In genomic region chr7:5681423-5681822, GRCh38 we compare ENCODE assay signal across 12 cellular contexts.
DNase-seq lines count a peak whose midpoint lies in the region; ATAC-seq and TF ChIP-seq lines count a peak whose summit lies in the region.
"Had no signal": no experiment of that assay in that cellular context is flagged by ENCODE, and none has a peak within 500 bp of the region (broad histone marks: within the 10 kb centered on the region; RNA-seq: fewer than 3 reads in every experiment).

No MANE protein-coding gene starts in this region.

- DNase-seq in activated CD4-positive, alpha-beta T cell treated with anti-CD3 and anti-CD28 coated beads, Interleukin-2, amount 10 ng/mL, durations not matched to agents 24 days and 14 days = no peak
- DNase-seq in activated CD4-positive, alpha-beta T cell treated with anti-CD3 and anti-CD28 coated beads, Interleukin-2, amount 50 U/mL, for 1 hour = no peak
- DNase-seq in activated CD8-positive, alpha-beta T cell treated with anti-CD3 and anti-CD28 coated beads, Interleukin-2, amount 10 ng/mL, durations not matched to agents 7 days and 5 days = no peak
- DNase-seq in fibroblast of lung (ENCODE audit: low read depth in 2 of 2) (peak; percentile 19 to 51), thoracic aorta (ENCODE audit: low spot score) (no peak), GM10266 (ENCODE audit: extremely low spot score) (no peak)
- DNase-seq in CD8-positive, alpha-beta memory T cell = no peak

- H3K4me1 Mint-ChIP-seq in activated CD4-positive, alpha-beta T cell treated with anti-CD3 and anti-CD28 coated beads, Interleukin-2, amount 10 ng/mL, durations not matched to agents 24 days and 14 days = peaks cover 45% of the 10 kb centered on the region
- H3K4me1 Mint-ChIP-seq in activated CD8-positive, alpha-beta T cell treated with anti-CD3 and anti-CD28 coated beads, Interleukin-2, amount 10 ng/mL, durations not matched to agents 7 days and 5 days (ENCODE audit: low read depth) = peaks cover 85% of the 10 kb centered on the region
- H3K4me1 Mint-ChIP-seq in CD8-positive, alpha-beta memory T cell = peaks cover 30 to 77% (median 44%) of the 10 kb centered on the region in 3 donors

- H3K27ac ChIP-seq in fibroblast of lung (ENCODE audit: insufficient read depth, low read length) = no peak overlapping the region
- peak overlapping the region; percentile 25 to 31 for H3K27ac ChIP-seq in thoracic aorta
- no peak overlapping the region for H3K27ac ChIP-seq in CD8-positive, alpha-beta memory T cell (ENCODE audit: low read depth, low read length)
- H3K27ac ChIP-seq: cardiac muscle cell, right atrium auricular region, SK-N-MC had no signal

- H4K20me1 ChIP-seq in fibroblast of lung (ENCODE audit: control insufficient read depth, extremely low read depth, insufficient read depth, low read length) = no peaks in the 10 kb centered on the region

- intact Hi-C loops in activated CD4-positive, alpha-beta T cell treated with anti-CD3 and anti-CD28 coated beads, Interleukin-2, amount 10 ng/mL, durations not matched to agents 24 days and 14 days (cut with micrococcal nuclease) = no loop called here

- H3K4me2 ChIP-seq in fibroblast of lung (ENCODE audit: extremely low read depth, insufficient read depth, low read length) = no peak overlapping the region

- no peak overlapping the region for H3K9ac ChIP-seq in fibroblast of lung (ENCODE audit: insufficient read depth, low read length)

- H3K9me3 Mint-ChIP-seq in activated CD4-positive, alpha-beta T cell treated with anti-CD3 and anti-CD28 coated beads, Interleukin-2, amount 10 ng/mL, durations not matched to agents 24 days and 14 days = no peaks in the 10 kb centered on the region
- H3K9me3 Mint-ChIP-seq in activated CD8-positive, alpha-beta T cell treated with anti-CD3 and anti-CD28 coated beads, Interleukin-2, amount 10 ng/mL, durations not matched to agents 7 days and 5 days (ENCODE audit: insufficient read depth) = no peaks in the 10 kb centered on the region
- H3K9me3 Mint-ChIP-seq in CD8-positive, alpha-beta memory T cell = no peaks in the 10 kb centered on the region
- H3K9me3 Mint-ChIP-seq: activated T-helper 1 cell treated with anti-CD3 and anti-CD28 coated beads, Interleukin-12 subunit alpha, Interleukin-12 subunit beta, Interleukin-2, Interleukin-4 antibody, amounts not matched to agents 30 ng/mL and 10 ng/mL and 1 ng/mL, durations not matched to agents 14 hours and 24 hours and 36 hours had no signal

- no peak overlapping the region for H2AFZ ChIP-seq in fibroblast of lung (ENCODE audit: low read length)

- H3K4me1 ChIP-seq in fibroblast of lung (ENCODE audit: control insufficient read depth, extremely low read depth, insufficient read depth, low read length) (peaks cover 6% of the 10 kb centered on the region), thoracic aorta (ENCODE audit: control insufficient read depth in 1 of 2, low read depth in 2 of 2) (peaks cover 21 to 84% of the 10 kb centered on the region in 2 donors)
- peaks cover 36% of the 10 kb centered on the region for H3K4me1 ChIP-seq in CD8-positive, alpha-beta memory T cell (ENCODE audit: insufficient read depth, low read length)

- CTCF ChIA-PET in activated CD8-positive, alpha-beta T cell treated with anti-CD3 and anti-CD28 coated beads, Interleukin-2, amount 10 ng/mL, durations not matched to agents 7 days and 5 days (lab: Charles Lee) = interaction anchor here (1.2 to 2.5 kb wide), 3 partner anchors 9 to 22 kb away, joined by 3 to 12 read pairs (median 10); no protein-coding TSS in a partner anchor
- CTCF ChIA-PET in CD8-positive, alpha-beta memory T cell (lab: Charles Lee) = interaction anchor here (1.9 kb wide), 1 partner anchor 16 kb away, joined by 9 read pairs; no protein-coding TSS in a partner anchor

- H3K36me3 ChIP-seq in fibroblast of lung (ENCODE audit: control insufficient read depth, insufficient read depth, low read length) (peaks cover 5% of the 10 kb centered on the region), thoracic aorta (peaks cover 3% of the 10 kb centered on the region)
- H3K36me3 ChIP-seq in CD8-positive, alpha-beta memory T cell (ENCODE audit: insufficient read depth, low read length) = no peaks in the 10 kb centered on the region

- H3K4me3 ChIP-seq in fibroblast of lung (replicated peaks in 1 of 4; ENCODE audit: control extremely low read depth in 1 of 4, insufficient read depth in 1 of 4, low read depth in 3 of 4, low read length in 4 of 4) = no peak overlapping the region
- H3K4me3 ChIP-seq in thoracic aorta = no peak overlapping the region
- H3K4me3 ChIP-seq in CD8-positive, alpha-beta memory T cell (ENCODE audit: low read length) = no peak overlapping the region
- H3K4me3 ChIP-seq: cardiac muscle cell, right atrium auricular region, SK-N-MC had no signal

- H3K4me3 Mint-ChIP-seq in activated CD4-positive, alpha-beta T cell treated with anti-CD3 and anti-CD28 coated beads, Interleukin-2, amount 10 ng/mL, durations not matched to agents 24 days and 14 days = no peak overlapping the region
- no peak overlapping the region for H3K4me3 Mint-ChIP-seq in activated CD8-positive, alpha-beta T cell treated with anti-CD3 and anti-CD28 coated beads, Interleukin-2, amount 10 ng/mL, durations not matched to agents 7 days and 5 days
- H3K4me3 Mint-ChIP-seq in CD8-positive, alpha-beta memory T cell = no peak overlapping the region
- H3K4me3 Mint-ChIP-seq: activated T-helper 1 cell treated with anti-CD3 and anti-CD28 coated beads, Interleukin-12 subunit alpha, Interleukin-12 subunit beta, Interleukin-2, Interleukin-4 antibody, amounts not matched to agents 30 ng/mL and 10 ng/mL and 1 ng/mL, durations not matched to agents 14 hours and 24 hours and 36 hours had no signal

- H3K27ac Mint-ChIP-seq in activated CD4-positive, alpha-beta T cell treated with anti-CD3 and anti-CD28 coated beads, Interleukin-2, amount 10 ng/mL, durations not matched to agents 24 days and 14 days = peak overlapping the region; percentile 5
- peak overlapping the region; percentile 87 for H3K27ac Mint-ChIP-seq in activated CD8-positive, alpha-beta T cell treated with anti-CD3 and anti-CD28 coated beads, Interleukin-2, amount 10 ng/mL, durations not matched to agents 7 days and 5 days
- H3K27ac Mint-ChIP-seq in CD8-positive, alpha-beta memory T cell = peak overlapping the region in 4 of 8 donors; percentile 39 to 87 (median 46)
- H3K27ac Mint-ChIP-seq: activated T-helper 1 cell treated with anti-CD3 and anti-CD28 coated beads, Interleukin-12 subunit alpha, Interleukin-12 subunit beta, Interleukin-2, Interleukin-4 antibody, amounts not matched to agents 30 ng/mL and 10 ng/mL and 1 ng/mL, durations not matched to agents 14 hours and 24 hours and 36 hours had no signal

- H3K27me3 ChIP-seq in fibroblast of lung (ENCODE audit: control insufficient read depth, insufficient read depth, low read length) (no peaks in the 10 kb centered on the region), thoracic aorta (replicated peaks; ENCODE audit: insufficient read depth) (no peaks in the 10 kb centered on the region)
- no peaks in the 10 kb centered on the region for H3K27me3 ChIP-seq in CD8-positive, alpha-beta memory T cell (ENCODE audit: insufficient read depth, low read length, poor library complexity, severe bottlenecking)
- H3K27me3 ChIP-seq: cardiac muscle cell, right atrium auricular region had no signal

- TF ChIP-seq CTCF in fibroblast of lung (conservative IDR thresholded peaks at IDR 0.05 in 1 of 2, IDR thresholded peaks at IDR 0.05 in 1 of 2; ENCODE audit: low read depth in 1 of 2, low read length in 2 of 2) = no peak
- no peak for TF ChIP-seq CTCF in thoracic aorta (IDR thresholded peaks at IDR 0.05)
- no peak for TF ChIP-seq CTCF in GM10266 (IDR thresholded peaks at IDR 0.05; ENCODE audit: control insufficient read depth, insufficient read depth, low read depth, missing control alignments)

- H3K9me3 ChIP-seq in fibroblast of lung (ENCODE audit: control insufficient read depth, insufficient read depth, low read depth, low read length) = no peaks in the 10 kb centered on the region
- no peaks in the 10 kb centered on the region for H3K9me3 ChIP-seq in thoracic aorta
- no peaks in the 10 kb centered on the region for H3K9me3 ChIP-seq in CD8-positive, alpha-beta memory T cell (ENCODE audit: low read length)
- H3K9me3 ChIP-seq: right atrium auricular region had no signal

- POLR2A ChIA-PET in activated CD8-positive, alpha-beta T cell treated with anti-CD3 and anti-CD28 coated beads, Interleukin-2, amount 10 ng/mL, durations not matched to agents 7 days and 5 days (lab: Charles Lee) = interaction anchor here (0.6 kb wide), 1 partner anchor 229 kb away, joined by 5 read pairs; no protein-coding TSS in a partner anchor
- POLR2A ChIA-PET in CD8-positive, alpha-beta memory T cell (lab: Charles Lee) = interaction anchor here (0.6 kb wide), 1 partner anchor 137 kb away, joined by 4 read pairs; no protein-coding TSS in a partner anchor

- no peaks in the 10 kb centered on the region for H3K27me3 Mint-ChIP-seq in activated CD4-positive, alpha-beta T cell treated with anti-CD3 and anti-CD28 coated beads, Interleukin-2, amount 10 ng/mL, durations not matched to agents 24 days and 14 days
- H3K27me3 Mint-ChIP-seq in activated CD8-positive, alpha-beta T cell treated with anti-CD3 and anti-CD28 coated beads, Interleukin-2, amount 10 ng/mL, durations not matched to agents 7 days and 5 days (ENCODE audit: low read depth) = no peaks in the 10 kb centered on the region
- no peaks in the 10 kb centered on the region for H3K27me3 Mint-ChIP-seq in CD8-positive, alpha-beta memory T cell

- peaks cover 2% of the 10 kb centered on the region for H3K79me2 ChIP-seq in fibroblast of lung (ENCODE audit: control insufficient read depth, insufficient read depth, low read length)

- no peak for ATAC-seq in activated CD8-positive, alpha-beta T cell treated with anti-CD3 and anti-CD28 coated beads, Interleukin-2, amount 10 ng/mL, durations not matched to agents 7 days and 5 days
- ATAC-seq in thoracic aorta (ENCODE audit: insufficient number of reproducible peaks, low FRiP score, low read depth) (no peak), GM18858 (IDR thresholded peaks at IDR 0.05; ENCODE audit: unreplicated experiment) (no peak)

- peaks cover 23% of the 10 kb centered on the region for H3K36me3 Mint-ChIP-seq in activated CD4-positive, alpha-beta T cell treated with anti-CD3 and anti-CD28 coated beads, Interleukin-2, amount 10 ng/mL, durations not matched to agents 24 days and 14 days (ENCODE audit: low read depth)
- peaks cover 26% of the 10 kb centered on the region for H3K36me3 Mint-ChIP-seq in activated CD8-positive, alpha-beta T cell treated with anti-CD3 and anti-CD28 coated beads, Interleukin-2, amount 10 ng/mL, durations not matched to agents 7 days and 5 days (ENCODE audit: low read depth)
- peaks cover 0 to 69% (median 12%) of the 10 kb centered on the region in 3 donors for H3K36me3 Mint-ChIP-seq in CD8-positive, alpha-beta memory T cell

Comparison
In these comparisons a context has a peak if more than half of its experiments do, and no peak if none do; other contexts are left out.
1. DNase-seq: peak in fibroblast of lung (2 of 2); none in activated CD4-positive, alpha-beta T cell treated with anti-CD3 and anti-CD28 coated beads, Interleukin-2, amount 10 ng/mL, durations not matched to agents 24 days and 14 days (single experiment), activated CD4-positive, alpha-beta T cell treated with anti-CD3 and anti-CD28 coated beads, Interleukin-2, amount 50 U/mL, for 1 hour (single experiment), activated CD8-positive, alpha-beta T cell treated with anti-CD3 and anti-CD28 coated beads, Interleukin-2, amount 10 ng/mL, durations not matched to agents 7 days and 5 days (single experiment), thoracic aorta (single experiment), GM10266 (single experiment) and CD8-positive, alpha-beta memory T cell (0 of 5).
2. H3K27ac ChIP-seq: peak in thoracic aorta (2 of 2); none in fibroblast of lung (single experiment) and CD8-positive, alpha-beta memory T cell (single experiment).